In genomic region chr1:52476943-52477342, GRCh38 we compare ENCODE assay signal across 31 cellular contexts.
"Had no signal": no experiment of that assay in that cellular context is flagged by ENCODE, and none has a peak within 500 bp of the region (broad histone marks: within the 10 kb centered on the region; RNA-seq: fewer than 3 reads in every experiment).

No MANE protein-coding gene starts in this region.

- H3K36me3 Mint-ChIP-seq: activated naive CD4-positive, alpha-beta T cell treated with anti-CD3 and anti-CD28 coated beads, Interleukin-2, amount 50 U/mL, for 24 hours had no signal

- H3K27me3 ChIP-seq: adrenal gland, body of pancreas, colonic mucosa, gastrocnemius medialis, heart left ventricle had no signal

- H3K27ac ChIP-seq: adrenal gland, body of pancreas, colonic mucosa, gastrocnemius medialis, heart left ventricle had no signal

- H3K27me3 Mint-ChIP-seq: activated CD4-positive, alpha-beta memory T cell treated with anti-CD3 and anti-CD28 coated beads for 36 hours; activated CD4-positive, alpha-beta T cell treated with anti-CD3 and anti-CD28 coated beads for 36 hours; activated CD4-positive, alpha-beta T cell treated with anti-CD3 and anti-CD28 coated beads, Interleukin-2, amount 10 ng/mL, durations not matched to agents 24 days and 14 days; activated CD8-positive, alpha-beta memory T cell treated with anti-CD3 and anti-CD28 coated beads, Interleukin-2, amount 10 ng/mL, durations not matched to agents 7 days and 5 days; activated naive CD4-positive, alpha-beta T cell treated with anti-CD3 and anti-CD28 coated beads, Interleukin-2, amount 50 U/mL, for 24 hours; activated naive CD8-positive, alpha-beta T cell treated with anti-CD3 and anti-CD28 coated beads for 36 hours; activated naive CD8-positive, alpha-beta T cell treated with anti-CD3 and anti-CD28 coated beads, Interleukin-2, amount 50 U/mL, for 24 hours had no signal

- DNase-seq: activated CD4-positive, alpha-beta memory T cell treated with anti-CD3 and anti-CD28 coated beads for 36 hours; activated CD4-positive, alpha-beta T cell treated with anti-CD3 and anti-CD28 coated beads for 36 hours; activated CD4-positive, alpha-beta T cell treated with anti-CD3 and anti-CD28 coated beads, Interleukin-2, amount 10 ng/mL, durations not matched to agents 24 days and 14 days; activated CD4-positive, CD25-positive, alpha-beta regulatory T cell; activated CD4-positive, CD25-positive, alpha-beta regulatory T cell treated with anti-CD3 and anti-CD28 coated beads, Interleukin-2, amount 50 U/mL, for 72 hours; activated CD8-positive, alpha-beta memory T cell treated with anti-CD3 and anti-CD28 coated beads, Interleukin-2, amount 10 ng/mL, durations not matched to agents 7 days and 5 days; activated CD8-positive, alpha-beta memory T cell treated with anti-CD3 and anti-CD28 coated beads, Interleukin-2, amount 50 U/mL, for 4 hours; activated CD8-positive, alpha-beta T cell treated with anti-CD3 and anti-CD28 coated beads, Interleukin-2, amount 10 ng/mL, durations not matched to agents 7 days and 5 days; activated effector memory CD4-positive, alpha-beta T cell treated with anti-CD3 and anti-CD28 coated beads, Interleukin-2, amount 50 U/mL, for 16 hours; activated naive CD4-positive, alpha-beta T cell treated with anti-CD3 and anti-CD28 coated beads for 36 hours; activated naive CD8-positive, alpha-beta T cell treated with anti-CD3 and anti-CD28 coated beads for 36 hours; activated naive CD8-positive, alpha-beta T cell treated with anti-CD3 and anti-CD28 coated beads, Interleukin-2, amount 50 U/mL, for 24 hours; activated T-cell treated with anti-CD3 and anti-CD28 coated beads, Interleukin-2, amount 50 U/mL, for 1 hour; activated T-cell treated with anti-CD3 and anti-CD28 coated beads, Interleukin-2, amount 50 U/mL, for 48 hours; adrenal gland; amygdala; aorta; body of pancreas; caudate nucleus; colonic mucosa; effector CD8-positive, alpha-beta T cell; foreskin fibroblast; gastrocnemius medialis; glutamatergic neuron; heart left ventricle; T-helper 9 cell had no signal

- H3K9me3 ChIP-seq: adrenal gland, body of pancreas, colonic mucosa, gastrocnemius medialis, heart left ventricle had no signal

- ATAC-seq: activated CD4-positive, alpha-beta T cell treated with anti-CD3 and anti-CD28 coated beads for 36 hours; activated CD8-positive, alpha-beta memory T cell treated with anti-CD3 and anti-CD28 coated beads, Interleukin-2, amount 10 ng/mL, durations not matched to agents 7 days and 5 days; activated CD8-positive, alpha-beta T cell treated with anti-CD3 and anti-CD28 coated beads, Interleukin-2, amount 10 ng/mL, durations not matched to agents 7 days and 5 days; activated naive CD8-positive, alpha-beta T cell treated with anti-CD3 and anti-CD28 coated beads, Interleukin-2, amount 50 U/mL, for 24 hours; body of pancreas; esophagus mucosa; gastrocnemius medialis; heart left ventricle had no signal

- H3K36me3 ChIP-seq: colonic mucosa had no signal

- H3K4me1 ChIP-seq: body of pancreas, colonic mucosa, gastrocnemius medialis had no signal

- H3K4me3 ChIP-seq: adrenal gland, body of pancreas, colonic mucosa, gastrocnemius medialis, heart left ventricle had no signal

- H3K4me1 Mint-ChIP-seq: activated CD4-positive, alpha-beta T cell treated with anti-CD3 and anti-CD28 coated beads, Interleukin-2, amount 10 ng/mL, durations not matched to agents 24 days and 14 days; activated CD8-positive, alpha-beta memory T cell treated with anti-CD3 and anti-CD28 coated beads, Interleukin-2, amount 10 ng/mL, durations not matched to agents 7 days and 5 days had no signal

- H3K9me3 Mint-ChIP-seq: activated CD4-positive, alpha-beta memory T cell treated with anti-CD3 and anti-CD28 coated beads for 36 hours; activated CD4-positive, alpha-beta T cell treated with anti-CD3 and anti-CD28 coated beads, Interleukin-2, amount 10 ng/mL, durations not matched to agents 24 days and 14 days; activated naive CD4-positive, alpha-beta T cell treated with anti-CD3 and anti-CD28 coated beads for 36 hours; activated naive CD4-positive, alpha-beta T cell treated with anti-CD3 and anti-CD28 coated beads, Interleukin-2, amount 50 U/mL, for 24 hours; activated naive CD8-positive, alpha-beta T cell treated with anti-CD3 and anti-CD28 coated beads for 36 hours; activated naive CD8-positive, alpha-beta T cell treated with anti-CD3 and anti-CD28 coated beads, Interleukin-2, amount 50 U/mL, for 24 hours; activated T-helper 1 cell treated with anti-CD3 and anti-CD28 coated beads, Interleukin-12 subunit alpha, Interleukin-12 subunit beta, Interleukin-2, Interleukin-4 antibody, amounts not matched to agents 30 ng/mL and 10 ng/mL and 1 ng/mL, durations not matched to agents 14 hours and 24 hours and 36 hours; activated T-helper 2 cell treated with anti-CD3 and anti-CD28 coated beads, Interferon-gamma antibody, Interleukin-2, Interleukin-4, amounts not matched to agents 10 μg/mL and 5 μg/mL and 100 μg/mL, durations not matched to agents 14 hours and 24 hours and 36 hours; T-helper 1 cell treated with Interleukin-12 subunit alpha and Interleukin-12 subunit beta and Interleukin-4 antibody, amounts not matched to agents 30 μg/mL and 1 μg/mL, for 36 hours had no signal

- H3K27ac Mint-ChIP-seq: activated CD4-positive, alpha-beta memory T cell treated with anti-CD3 and anti-CD28 coated beads for 36 hours; activated CD4-positive, alpha-beta T cell treated with anti-CD3 and anti-CD28 coated beads for 36 hours; activated CD4-positive, alpha-beta T cell treated with anti-CD3 and anti-CD28 coated beads, Interleukin-2, amount 10 ng/mL, durations not matched to agents 24 days and 14 days; activated CD8-positive, alpha-beta memory T cell treated with anti-CD3 and anti-CD28 coated beads, Interleukin-2, amount 10 ng/mL, durations not matched to agents 7 days and 5 days; activated CD8-positive, alpha-beta T cell treated with anti-CD3 and anti-CD28 coated beads, Interleukin-2, amount 10 ng/mL, durations not matched to agents 7 days and 5 days; activated naive CD4-positive, alpha-beta T cell treated with anti-CD3 and anti-CD28 coated beads for 36 hours; activated naive CD4-positive, alpha-beta T cell treated with anti-CD3 and anti-CD28 coated beads, Interleukin-2, amount 50 U/mL, for 24 hours; activated naive CD8-positive, alpha-beta T cell treated with anti-CD3 and anti-CD28 coated beads for 36 hours; activated naive CD8-positive, alpha-beta T cell treated with anti-CD3 and anti-CD28 coated beads, Interleukin-2, amount 50 U/mL, for 24 hours; activated T-helper 1 cell treated with anti-CD3 and anti-CD28 coated beads, Interleukin-12 subunit alpha, Interleukin-12 subunit beta, Interleukin-2, Interleukin-4 antibody, amounts not matched to agents 30 ng/mL and 10 ng/mL and 1 ng/mL, durations not matched to agents 14 hours and 24 hours and 36 hours; activated T-helper 2 cell treated with anti-CD3 and anti-CD28 coated beads, Interferon-gamma antibody, Interleukin-2, Interleukin-4, amounts not matched to agents 10 μg/mL and 5 μg/mL and 100 μg/mL, durations not matched to agents 14 hours and 24 hours and 36 hours; T-helper 1 cell treated with Interleukin-12 subunit alpha and Interleukin-12 subunit beta and Interleukin-4 antibody, amounts not matched to agents 30 μg/mL and 1 μg/mL, for 36 hours had no signal

- H3K4me3 Mint-ChIP-seq: activated CD4-positive, alpha-beta memory T cell treated with anti-CD3 and anti-CD28 coated beads for 36 hours; activated CD4-positive, alpha-beta T cell treated with anti-CD3 and anti-CD28 coated beads for 36 hours; activated CD4-positive, alpha-beta T cell treated with anti-CD3 and anti-CD28 coated beads, Interleukin-2, amount 10 ng/mL, durations not matched to agents 24 days and 14 days; activated CD8-positive, alpha-beta memory T cell treated with anti-CD3 and anti-CD28 coated beads, Interleukin-2, amount 10 ng/mL, durations not matched to agents 7 days and 5 days; activated CD8-positive, alpha-beta T cell treated with anti-CD3 and anti-CD28 coated beads, Interleukin-2, amount 10 ng/mL, durations not matched to agents 7 days and 5 days; activated naive CD4-positive, alpha-beta T cell treated with anti-CD3 and anti-CD28 coated beads for 36 hours; activated naive CD4-positive, alpha-beta T cell treated with anti-CD3 and anti-CD28 coated beads, Interleukin-2, amount 50 U/mL, for 24 hours; activated naive CD8-positive, alpha-beta T cell treated with anti-CD3 and anti-CD28 coated beads for 36 hours; activated naive CD8-positive, alpha-beta T cell treated with anti-CD3 and anti-CD28 coated beads, Interleukin-2, amount 50 U/mL, for 24 hours; activated T-helper 1 cell treated with anti-CD3 and anti-CD28 coated beads, Interleukin-12 subunit alpha, Interleukin-12 subunit beta, Interleukin-2, Interleukin-4 antibody, amounts not matched to agents 30 ng/mL and 10 ng/mL and 1 ng/mL, durations not matched to agents 14 hours and 24 hours and 36 hours; T-helper 1 cell treated with Interleukin-12 subunit alpha and Interleukin-12 subunit beta and Interleukin-4 antibody, amounts not matched to agents 30 μg/mL and 1 μg/mL, for 36 hours had no signal
